In genomic region chr1:157595356-157595755, GRCh38 we compare ENCODE assay signal across 12 cellular contexts. TPM values are rescaled to one million over a fixed set of nuclear protein-coding genes. Genes with fewer than 3 reads are reported as not detected.
A peak's percentile ranks its signal among the peaks of the same experiment; 100 is the strongest.
DNase-seq lines count a peak whose midpoint lies in the region; ATAC-seq, FAIRE-seq and TF ChIP-seq lines count a peak whose summit lies in the region.
"Had no signal": no experiment of that assay in that cellular context is flagged by ENCODE, and none has a peak within 500 bp of the region (broad histone marks: within the 10 kb centered on the region; RNA-seq: fewer than 3 reads in every experiment).

No MANE protein-coding gene starts in this region.

- H3K4me3 Mint-ChIP-seq in Calu3 (ENCODE audit: low read depth, unreplicated experiment), result no peak overlapping the region
- H3K4me3 Mint-ChIP-seq: activated naive CD4-positive, alpha-beta T cell treated with anti-CD3 and anti-CD28 coated beads for 36 hours had no signal

- TF ChIP-seq CTCF in GM12878 (IDR thresholded peaks at IDR 0.05 in 2 of 3, conservative IDR thresholded peaks at IDR 0.05 in 1 of 3; ENCODE audit: control insufficient read depth in 2 of 3, extremely low read depth in 1 of 3, insufficient read depth in 1 of 3, low read depth in 3 of 3, low read length in 3 of 3), result no peak
- TF ChIP-seq CTCF in Calu3 (IDR thresholded peaks at IDR 0.05; ENCODE audit: unreplicated experiment), result no peak

- H4K20me1 ChIP-seq in GM12878 (ENCODE audit: control insufficient read depth, insufficient read depth), result no peaks in the 10 kb centered on the region

- H3K4me1 ChIP-seq in GM12878 (ENCODE audit: control insufficient read depth, insufficient read depth, low read length), result peaks cover 35% of the 10 kb centered on the region
- H3K4me1 ChIP-seq in HAP-1, result no peaks in the 10 kb centered on the region
- H3K4me1 ChIP-seq: SJSA1 had no signal

- no peaks in the 10 kb centered on the region for H3K79me2 ChIP-seq in GM12878 (ENCODE audit: control insufficient read depth, insufficient read depth, low read length)

- TF ChIP-seq RAD21 in GM12878 (IDR thresholded peaks at IDR 0.05; ENCODE audit: insufficient read depth, low read depth, low read length), result no peak

- intact Hi-C loops in GM12878 (cut with micrococcal nuclease; ENCODE audit: unreplicated experiment) (no loop called here), Calu3 (cut with micrococcal nuclease; ENCODE audit: unreplicated experiment) (loop anchor here (5.0 kb wide), 2 partner anchors 87 to 177 kb away; no protein-coding TSS in a partner anchor)

- H2AFZ ChIP-seq in GM12878 (ENCODE audit: control insufficient read depth, low read depth, low read length), result no peak overlapping the region

- SMC1A ChIA-PET in GM12878 (lab: Charles Lee; ENCODE audit: uncharacterized antibody, unreplicated experiment), result interaction anchor here (1.3 to 3.3 kb wide), 8 partner anchors 10 to 89 kb away, joined by 3 to 34 read pairs (median 7); partner anchors contain the start of gene FCRL5

- RAD21 ChIA-PET in GM12878 (lab: Charles Lee; ENCODE audit: unreplicated experiment), result interaction anchor here (0.7 to 4.1 kb wide), 8 partner anchors 15 to 368 kb away, joined by 3 to 31 read pairs (median 6); no protein-coding TSS in a partner anchor

- no peaks in the 10 kb centered on the region for H3K9me3 Mint-ChIP-seq in Calu3 (ENCODE audit: low read depth, unreplicated experiment)
- H3K9me3 Mint-ChIP-seq: activated naive CD4-positive, alpha-beta T cell treated with anti-CD3 and anti-CD28 coated beads for 36 hours had no signal

- in situ Hi-C loops in GM12878 (cut with MboI) (no loop called here), HAP-1 (cut with MboI; ENCODE audit: low sequenced_read_pairs) (no loop called here)

- POLR2A ChIA-PET in GM12878 (lab: Charles Lee), result interaction anchor here (0.6 to 1.7 kb wide), 4 partner anchors 12 to 267 kb away, joined by 3 read pairs; no protein-coding TSS in a partner anchor

- 0% methylated on average over 2 of the region's 2 CpGs for WGBS in GM12878 (ENCODE audit: insufficient coverage, insufficient replicate concordance, low lambda C conversion rate, missing lambda C conversion rate)

- peak; percentile 80 for FAIRE-seq in GM12878 (lab: Jason Lieb, UNC)

- peak; percentile 84 to 91 for TF ChIP-seq EP300 in GM12878 (IDR thresholded peaks at IDR 0.05; ENCODE audit: borderline replicate concordance in 1 of 2, control insufficient read depth in 1 of 2, low read depth in 2 of 2, low read length in 2 of 2)

- no peak for TF ChIP-seq POLR2A in GM12878 (IDR thresholded peaks at IDR 0.05; ENCODE audit: low read depth, low read length)

- CTCF ChIA-PET in GM12878 (lab: Yijun Ruan, JAX), result interaction anchor here (0.8 to 5.7 kb wide), 20 partner anchors 9 to 225 kb away, joined by 3 to 51 read pairs (median 3); no protein-coding TSS in a partner anchor
- CTCF ChIA-PET in Calu3 (lab: Charles Lee), result interaction anchor here (1.3 to 2.9 kb wide), 3 partner anchors 10 to 95 kb away, joined by 7 to 11 read pairs (median 7); no protein-coding TSS in a partner anchor

- ATAC-seq in GM18517 (IDR thresholded peaks at IDR 0.05; ENCODE audit: unreplicated experiment), result peak; percentile 71
- ATAC-seq in GM21723 (IDR thresholded peaks at IDR 0.05; ENCODE audit: unreplicated experiment), result peak; percentile 75
- peak; percentile 54 for ATAC-seq in HG03469 (IDR thresholded peaks at IDR 0.05; ENCODE audit: unreplicated experiment)
- peak; percentile 83 for ATAC-seq in GM12878

- H3K4me1 Mint-ChIP-seq in Calu3 (ENCODE audit: low read depth, unreplicated experiment), result peaks cover 33% of the 10 kb centered on the region

- H3K4me2 ChIP-seq in GM12878 (ENCODE audit: control insufficient read depth, insufficient read depth), result peak overlapping the region; percentile 64

- no peaks in the 10 kb centered on the region for H3K36me3 ChIP-seq in GM12878 (ENCODE audit: control insufficient read depth in 2 of 2, insufficient read depth in 2 of 2, low read length in 1 of 2)
- no peaks in the 10 kb centered on the region for H3K36me3 ChIP-seq in HAP-1 (replicated peaks)
- H3K36me3 ChIP-seq: SJSA1 had no signal

- H3K27me3 Mint-ChIP-seq in Calu3 (ENCODE audit: unreplicated experiment), result no peaks in the 10 kb centered on the region

- DNase-seq in GM12878 (ENCODE audit: low read depth, low spot score), result peak; percentile 78
- no peak for DNase-seq in NCI-H2196 (lab: John Stamatoyannopoulos, UW; ENCODE audit: unreplicated experiment)
- DNase-seq in EL, result no peak
- no peak for DNase-seq in HAP-1 (ENCODE audit: low spot score in 2 of 2)
- DNase-seq in Calu3, result no peak
- DNase-seq: activated naive CD4-positive, alpha-beta T cell treated with anti-CD3 and anti-CD28 coated beads for 36 hours had no signal

- H3K36me3 Mint-ChIP-seq in Calu3 (ENCODE audit: insufficient read depth, unreplicated experiment), result no peaks in the 10 kb centered on the region
- H3K36me3 Mint-ChIP-seq: IgD-negative memory B cell had no signal

- H3K9me3 ChIP-seq in GM12878 (replicated peaks; ENCODE audit: control insufficient read depth, insufficient read depth, low read length) (no peaks in the 10 kb centered on the region), HAP-1 (no peaks in the 10 kb centered on the region)
- H3K9me3 ChIP-seq: SJSA1 had no signal

- no peaks in the 10 kb centered on the region for H3K27me3 ChIP-seq in GM12878 (replicated peaks in 1 of 2; ENCODE audit: control insufficient read depth in 2 of 2, insufficient read depth in 2 of 2, low read length in 1 of 2)
- no peaks in the 10 kb centered on the region for H3K27me3 ChIP-seq in HAP-1 (ENCODE audit: low read depth)
- H3K27me3 ChIP-seq: SJSA1 had no signal

- no peak overlapping the region for H3K27ac Mint-ChIP-seq in Calu3 (ENCODE audit: unreplicated experiment)
- H3K27ac Mint-ChIP-seq: activated naive CD4-positive, alpha-beta T cell treated with anti-CD3 and anti-CD28 coated beads for 36 hours had no signal

- H3K27ac ChIP-seq in GM12878 (ENCODE audit: control insufficient read depth, insufficient read depth), result no peak overlapping the region
- H3K27ac ChIP-seq: SJSA1 had no signal

- BruUV-seq in GM12878 (replicated peaks; lab: Mats Ljungman, UMichigan) (no TSS peak), Calu3 (replicated peaks; lab: Mats Ljungman, UMichigan) (no TSS peak)

- no peak overlapping the region for H3K4me3 ChIP-seq in GM12878
- H3K4me3 ChIP-seq in HAP-1, result no peak overlapping the region
- H3K4me3 ChIP-seq: SJSA1 had no signal

- no peak overlapping the region for H3K9ac ChIP-seq in GM12878 (ENCODE audit: control insufficient read depth, insufficient read depth, low read length)

TF ChIP-seq in GM12878, 131 proteins besides CTCF, POLR2A, EP300 and RAD21 (continues in another document):
- TF ChIP-seq CREB1 (IDR thresholded peaks at IDR 0.05; ENCODE audit: low read depth) (no peak), TCF3 (IDR thresholded peaks at IDR 0.05; ENCODE audit: borderline replicate concordance, insufficient read depth, low read depth, low read length) (peak; percentile 89), MAX (IDR thresholded peaks at IDR 0.05; ENCODE audit: low read depth, low read length) (no peak)

RNA-seq across cellular contexts. Expression of gene FCRL4, which starts 2.5 kb away (rescaled TPM):
- total RNA-seq in GM12878 (2013; cell fraction: nucleolus; rRNA removed), result 0.32 TPM in 1 of 2 replicates, not detected in the other
- total RNA-seq in GM12878 (2014; rRNA removed) (0.17 and 0.33 TPM in 2 replicates), GM12878 (2014; rRNA removed; fragmentation: Illumina TruSeq; extraction: Trizol) (0.14 and 0.31 TPM in 2 replicates), GM12878 (2021) (0.35 and 0.38 TPM in 2 replicates), Calu3 (2022) (not detected in 2 replicates)
- polyA plus RNA-seq in GM12878 (2011; ENCODE audit: low read depth), result 0.31 TPM
- polyA plus RNA-seq in GM12878 (2011; rRNA removed) (0.24 and 0.26 TPM in 2 replicates), GM12878 (2014; fragmentation: Illumina TruSeq; extraction: Trizol) (0.38 and 0.44 TPM in 2 replicates), GM12878 (2014; fragmentation: Nextera tagmentation; extraction: Ambion mirVana) (under 1 TPM; 0.26 to 0.42 TPM), GM12878 (2014; rRNA removed) (0.11 and 0.22 TPM in 2 replicates), GM12878 (2016; fragmentation: Nextera tagmentation; extraction: Ambion mirVana) (under 1 TPM in 1 of 2 experiments, not detected in 1; 0.09 TPM)
- 0.22 and 0.28 TPM in 2 replicates for polyA plus RNA-seq in GM12878 (2011; cell fraction: cytosol; rRNA removed)
- 0.43 and 0.70 TPM in 2 replicates for polyA plus RNA-seq in GM12878 (2011; cell fraction: nucleus; rRNA removed)
- 0.42 and 0.69 TPM in 2 replicates for polyA plus RNA-seq in GM12878 (2012)
- polyA minus RNA-seq in GM12878 (2011; rRNA and poly(A)+ RNA removed), result 0.15 and 0.26 TPM in 2 replicates
- polyA minus RNA-seq in GM12878 (2011; cell fraction: cytosol; rRNA and poly(A)+ RNA removed), result not detected in 2 replicates
- polyA minus RNA-seq in GM12878 (2011; cell fraction: nucleus; rRNA and poly(A)+ RNA removed), result 0.12 and 0.29 TPM in 2 replicates
- total RNA-seq: activated naive CD4-positive, alpha-beta T cell treated with anti-CD3 and anti-CD28 coated beads for 36 hours; lower leg skin; SJSA1 had no signal

RNA-seq across cellular contexts. Expression of gene FCRL5, which starts 43.0 kb away (rescaled TPM):
- 371 and 381 TPM in 2 replicates for total RNA-seq in GM12878 (2013; cell fraction: nucleolus; rRNA removed)
- total RNA-seq in GM12878 (2014; rRNA removed) (6.6 and 7.3 TPM in 2 replicates), GM12878 (2014; rRNA removed; fragmentation: Illumina TruSeq; extraction: Trizol) (6.7 and 6.8 TPM in 2 replicates), GM12878 (2021) (7.2 and 7.8 TPM in 2 replicates), Calu3 (2022) (not detected in 2 replicates)
- 16.1 TPM for polyA plus RNA-seq in GM12878 (2011; ENCODE audit: low read depth)
- polyA plus RNA-seq in GM12878 (2011; rRNA removed) (136 and 151 TPM in 2 replicates), GM12878 (2014; fragmentation: Illumina TruSeq; extraction: Trizol) (11.3 and 12.5 TPM in 2 replicates), GM12878 (2014; fragmentation: Nextera tagmentation; extraction: Ambion mirVana) (1 to 10 TPM; 2.6 to 5.7 TPM), GM12878 (2014; rRNA removed) (9.5 and 10.9 TPM in 2 replicates), GM12878 (2016; fragmentation: Nextera tagmentation; extraction: Ambion mirVana) (1 to 10 TPM; 1.1 to 1.3 TPM)
- polyA plus RNA-seq in GM12878 (2011; cell fraction: cytosol; rRNA removed), result 90.4 and 111 TPM in 2 replicates
- polyA plus RNA-seq in GM12878 (2011; cell fraction: nucleus; rRNA removed), result 322 and 460 TPM in 2 replicates
- polyA plus RNA-seq in GM12878 (2012), result 16.3 and 19.0 TPM in 2 replicates
- polyA minus RNA-seq in GM12878 (2011; rRNA and poly(A)+ RNA removed), result 131 and 171 TPM in 2 replicates
- 31.8 and 31.9 TPM in 2 replicates for polyA minus RNA-seq in GM12878 (2011; cell fraction: cytosol; rRNA and poly(A)+ RNA removed)
- polyA minus RNA-seq in GM12878 (2011; cell fraction: nucleus; rRNA and poly(A)+ RNA removed), result 177 and 194 TPM in 2 replicates
- total RNA-seq: activated naive CD4-positive, alpha-beta T cell treated with anti-CD3 and anti-CD28 coated beads for 36 hours; lower leg skin; SJSA1 had no signal
